In genomic region chr2:58097025-58097424, GRCh38 we compare ENCODE assay signal across 20 cellular contexts. TPM values are rescaled to one million over a fixed set of nuclear protein-coding genes. Genes with fewer than 3 reads are reported as not detected.
DNase-seq lines count a peak whose midpoint lies in the region; ATAC-seq, FAIRE-seq and TF ChIP-seq lines count a peak whose summit lies in the region.
"Had no signal": no experiment of that assay in that cellular context is flagged by ENCODE, and none has a peak within 500 bp of the region (broad histone marks: within the 10 kb centered on the region; RNA-seq: fewer than 3 reads in every experiment).

No MANE protein-coding gene starts in this region.

- H3K36me3 ChIP-seq in HepG2 (replicated peaks in 1 of 2; ENCODE audit: control insufficient read depth in 1 of 2, insufficient read depth in 2 of 2, low read length in 2 of 2) (peaks cover 0 to 6% of the 10 kb centered on the region in 2 experiments; a peak in 1 of 5 replicates), right lobe of liver (peaks cover 0 to 3% (median 0%) of the 10 kb centered on the region in 4 donors), kidney (ENCODE audit: control insufficient read depth in 1 of 2, insufficient read depth in 2 of 2, low read length in 2 of 2) (peaks cover 0 to 3% of the 10 kb centered on the region in 2 donors)

- in situ Hi-C loops in HepG2 (cut with HindIII; ENCODE audit: extremely low pct_ligation_motif_present, low pct_unique_long_range_greater_than_20kb), result no loop called here

- H3K27me3 ChIP-seq in HepG2 (ENCODE audit: control insufficient read depth in 1 of 2, insufficient read depth in 2 of 2, low read length in 2 of 2) (no peaks in the 10 kb centered on the region), right lobe of liver (no peaks in the 10 kb centered on the region)

- H3K27ac ChIP-seq in HepG2 (ENCODE audit: extremely low read length, insufficient read depth, low read length) (no peak overlapping the region), right lobe of liver (no peak overlapping the region), kidney (ENCODE audit: low read depth in 2 of 2, low read length in 2 of 2) (no peak overlapping the region)
- H3K27ac ChIP-seq: C4-2B had no signal

- H3K4me1 ChIP-seq in HepG2 (ENCODE audit: insufficient read depth, low read length), result no peaks in the 10 kb centered on the region
- H3K4me1 ChIP-seq in right lobe of liver, result no peaks in the 10 kb centered on the region
- H3K4me1 ChIP-seq in kidney (ENCODE audit: control insufficient read depth in 1 of 2, insufficient read depth in 1 of 2, low read depth in 1 of 2, low read length in 2 of 2), result no peaks in the 10 kb centered on the region
- H3K4me1 ChIP-seq: Caco-2 had no signal

- no peak overlapping the region for H2AFZ ChIP-seq in HepG2 (ENCODE audit: low read length)

- intact Hi-C loops in HepG2 (cut with micrococcal nuclease; ENCODE audit: unreplicated experiment), result no loop called here
- intact Hi-C loops in right lobe of liver (cut with DNase I), result no loop called here
- intact Hi-C loops in kidney (cut with DNase I), result no loop called here

- no peak for TF ChIP-seq POLR2A in HepG2 (IDR thresholded peaks at IDR 0.05; ENCODE audit: insufficient read depth in 1 of 2, low read depth in 2 of 2, low read length in 2 of 2)
- TF ChIP-seq POLR2A in right lobe of liver (IDR thresholded peaks at IDR 0.05), result no peak

- 97% methylated on average over 1 of the region's 1 CpG for WGBS in HepG2 (ENCODE audit: low lambda C conversion rate)
- WGBS in right lobe of liver (ENCODE audit: insufficient coverage, low coverage, low lambda C conversion rate, missing lambda C conversion rate), result 71% methylated on average over 1 of the region's 1 CpG

- no peak overlapping the region for H3K9ac ChIP-seq in HepG2 (ENCODE audit: insufficient read depth, low read depth, low read length)
- no peak overlapping the region for H3K9ac ChIP-seq in kidney (ENCODE audit: low read length in 2 of 2)

- no peak for DNase-seq in HepG2 (ENCODE audit: low spot score)
- DNase-seq in right lobe of liver, result no peak
- no peak for DNase-seq in kidney
- no peak for DNase-seq in NCI-H1436 (lab: John Stamatoyannopoulos, UW)
- DNase-seq: AML-193; Caco-2; CD4-positive, alpha-beta T cell; DMS79; GDM1; GOT3; H7; HFFc6 had no signal

- H3K9me3 ChIP-seq in HepG2 (ENCODE audit: low read length) (peaks cover 11% of the 10 kb centered on the region; the same call in 1 of the 2 replicates), right lobe of liver (no peaks in the 10 kb centered on the region), kidney (ENCODE audit: control insufficient read depth in 1 of 2, low read length in 2 of 2) (peaks cover 0 to 2% of the 10 kb centered on the region in 2 donors)

- no peak for TF ChIP-seq RAD21 in HepG2 (CRISPR knock-in tag; IDR thresholded peaks at IDR 0.05)

- CTCF ChIA-PET in HepG2 (lab: Yijun Ruan, JAX; ENCODE audit: low intra/inter-chr PET ratio, low total read pairs), result no interaction called here

- no peak overlapping the region for H3K4me3 ChIP-seq in HepG2 (replicated peaks in 1 of 3; ENCODE audit: insufficient read depth in 1 of 3, low read depth in 2 of 3, low read length in 3 of 3)
- no peak overlapping the region for H3K4me3 ChIP-seq in right lobe of liver
- H3K4me3 ChIP-seq in kidney (ENCODE audit: low read length in 2 of 2), result no peak overlapping the region

- ATAC-seq in HepG2 (no peak), right lobe of liver (no peak), HG03520 (IDR thresholded peaks at IDR 0.05; ENCODE audit: unreplicated experiment) (no peak)
- ATAC-seq: HCT116 had no signal

- FAIRE-seq in HepG2 (lab: Jason Lieb, UNC), result no peak
- peak; percentile 22 for FAIRE-seq in TTC549 (lab: Jason Lieb, UNC)
- peak; percentile 33 for FAIRE-seq in kidney (lab: Jason Lieb, UNC)
- FAIRE-seq: D721Med, GM12892, GM18507 had no signal

- TF ChIP-seq EP300 in HepG2 (IDR thresholded peaks at IDR 0.05; ENCODE audit: low read depth in 2 of 2, low read length in 2 of 2), result no peak
- no peak for TF ChIP-seq EP300 in HepG2 (CRISPR knock-in tag; IDR thresholded peaks at IDR 0.05; ENCODE audit: borderline replicate concordance)

- no peak for TF ChIP-seq CTCF in HepG2 (CRISPR knock-in tag; IDR thresholded peaks at IDR 0.05)
- TF ChIP-seq CTCF in right lobe of liver (IDR thresholded peaks at IDR 0.05), result no peak
- TF ChIP-seq CTCF in kidney (IDR thresholded peaks at IDR 0.05; ENCODE audit: borderline replicate concordance, extremely low read depth, insufficient read depth), result no peak

- BruUV-seq in HepG2 (replicated peaks; lab: Mats Ljungman, UMichigan), result no TSS peak

- H4K20me1 ChIP-seq in HepG2 (ENCODE audit: insufficient read depth, low read length), result no peaks in the 10 kb centered on the region; the same call in 1 of the 2 replicates

- POLR2A ChIA-PET in HepG2 (lab: Yijun Ruan, JAX), result no interaction called here

- no peaks in the 10 kb centered on the region for H3K79me2 ChIP-seq in HepG2 (ENCODE audit: insufficient read depth, low read length)

- no peak overlapping the region for H3K4me2 ChIP-seq in HepG2 (ENCODE audit: low read depth, low read length)

TF ChIP-seq in HepG2, 621 proteins besides CTCF, POLR2A, EP300 and RAD21:
- TF ChIP-seq ZNF317 (CRISPR knock-in tag; IDR thresholded peaks at IDR 0.05) (no peak), USF2 (IDR thresholded peaks at IDR 0.05; ENCODE audit: low read depth, low read length) (no peak), USF2 (CRISPR knock-in tag; IDR thresholded peaks at IDR 0.05; ENCODE audit: borderline replicate concordance) (no peak), MBD4 (IDR thresholded peaks at IDR 0.05; ENCODE audit: borderline replicate concordance, low read length) (no peak), MAFF (IDR thresholded peaks at IDR 0.05; ENCODE audit: low read depth, low read length) (peak; percentile 67), ZNF563 (CRISPR knock-in tag; IDR thresholded peaks at IDR 0.05) (no peak), ZNF24 (IDR thresholded peaks at IDR 0.05) (no peak), ZNF879 (CRISPR knock-in tag; IDR thresholded peaks at IDR 0.05) (no peak), MAFK (conservative IDR thresholded peaks at IDR 0.05 in 1 of 2, IDR thresholded peaks at IDR 0.05 in 1 of 2; ENCODE audit: low read length in 2 of 2) (peak; percentile 18 to 73; a peak in 2 of 4 replicates)

RNA-seq across cellular contexts. Expression of gene VRK2, which starts 50.4 kb away (rescaled TPM):
- 29.1 and 41.1 TPM in 2 replicates for total RNA-seq in HepG2 (2016; rRNA removed; fragmentation: Illumina TruSeq; extraction: Trizol)
- 13.1 and 15.0 TPM in 2 replicates for total RNA-seq in HepG2 (2016; cell fraction: cytosol; rRNA removed; fragmentation: Illumina TruSeq; extraction: Trizol; ENCODE audit: low read depth)
- 27.4 and 42.5 TPM in 2 replicates for total RNA-seq in HepG2 (2016; cell fraction: insoluble cytoplasmic fraction; rRNA removed; fragmentation: Illumina TruSeq; extraction: Trizol)
- 17.7 and 19.7 TPM in 2 replicates for total RNA-seq in HepG2 (2016; cell fraction: membrane; rRNA removed; fragmentation: Illumina TruSeq; extraction: Trizol)
- total RNA-seq in HepG2 (2016; cell fraction: nucleus; rRNA removed; fragmentation: Illumina TruSeq; extraction: Trizol), result 20.0 and 23.2 TPM in 2 replicates
- 9.3 and 13.3 TPM in 2 replicates for polyA plus RNA-seq in HepG2 (2011; rRNA removed)
- polyA plus RNA-seq in HepG2 (2011; cell fraction: cytosol; rRNA removed), result 6.5 and 7.7 TPM in 2 replicates
- polyA plus RNA-seq in HepG2 (2011; cell fraction: nucleus; rRNA removed), result 7.7 and 9.2 TPM in 2 replicates
- polyA plus RNA-seq in HepG2 (2012), result 15.3 and 17.4 TPM in 2 replicates
- polyA plus RNA-seq in HepG2 (2016; cell fraction: cytosol; fragmentation: Illumina TruSeq; extraction: Trizol; ENCODE audit: low read depth), result 4.8 and 5.4 TPM in 2 replicates
- 37.9 and 42.5 TPM in 2 replicates for polyA plus RNA-seq in HepG2 (2016; cell fraction: insoluble cytoplasmic fraction; fragmentation: Illumina TruSeq; extraction: Trizol; ENCODE audit: low read depth)
- 10.1 and 10.3 TPM in 2 replicates for polyA plus RNA-seq in HepG2 (2016; cell fraction: membrane; fragmentation: Illumina TruSeq; extraction: Trizol; ENCODE audit: low read depth)
- polyA plus RNA-seq in HepG2 (2016; cell fraction: nucleus; fragmentation: Illumina TruSeq; extraction: Trizol; ENCODE audit: insufficient read depth, low read depth), result 20.3 and 22.6 TPM in 2 replicates
- 4.8 and 9.4 TPM in 2 replicates for polyA minus RNA-seq in HepG2 (2011; rRNA and poly(A)+ RNA removed; ENCODE audit: low replicate concordance)
- 11.0 and 11.4 TPM in 2 replicates for polyA minus RNA-seq in HepG2 (2011; cell fraction: cytosol; rRNA and poly(A)+ RNA removed)
- polyA minus RNA-seq in HepG2 (2011; cell fraction: nucleus; rRNA and poly(A)+ RNA removed), result 26.7 and 30.0 TPM in 2 replicates
- 10 to 100 TPM in 3 of 6 experiments, 1 to 10 TPM in 3; 7.7 to 13.0 (median 10.2) TPM for total RNA-seq in right lobe of liver
- total RNA-seq in kidney, result 26.5 TPM
- 7.2 TPM for polyA plus RNA-seq in kidney (ENCODE audit: insufficient read depth, low read depth, low replicate concordance)
- total RNA-seq: A172 had no signal
